Comparison of ENCODE assay signal across 11 cellular contexts in genomic region chr19:4376991-4377781, GRCh38. TPM values are rescaled to one million over a fixed set of nuclear protein-coding genes. Genes with fewer than 3 reads are reported as not detected.
A peak's percentile ranks its signal among the peaks of the same experiment; 100 is the strongest.
DNase-seq lines count a peak whose midpoint lies in the region; ATAC-seq and TF ChIP-seq lines count a peak whose summit lies in the region.
"Had no signal": no experiment of that assay in that cellular context is flagged by ENCODE, and none has a peak within 500 bp of the region (broad histone marks: within the 10 kb centered on the region; RNA-seq: fewer than 3 reads in every experiment).

No MANE protein-coding gene starts in this region.

- DNase-seq in T-helper 1 cell (no peak), T-helper 17 cell (no peak), glomerular visceral epithelial cell (ENCODE audit: extremely low spot score) (peak; percentile 56), stomach (peak; percentile 72), H4 (ENCODE audit: low spot score) (no peak), NCI-H2029 treated with DMSO at 0.1 percent for 48 hours (lab: John Stamatoyannopoulos, UW) (no peak)
- DNase-seq: ACHN, SJCRH30 had no signal

- peak overlapping the region; percentile 57 for H3K27ac Mint-ChIP-seq in T-helper 1 cell treated with Interleukin-12 subunit alpha and Interleukin-12 subunit beta and Interleukin-4 antibody, amounts not matched to agents 30 μg/mL and 1 μg/mL, for 36 hours
- H3K27ac Mint-ChIP-seq in T-helper 17 cell, result peak overlapping the region; percentile 93

- peaks cover 78 to 91% (median 86%) of the 10 kb centered on the region in 4 donors for H3K4me1 ChIP-seq in stomach

- intact Hi-C loops in stomach (cut with DNase I; ENCODE audit: low total_unique reads), result no loop called here

- no peaks in the 10 kb centered on the region for H3K9me3 Mint-ChIP-seq in T-helper 1 cell treated with Interleukin-12 subunit alpha and Interleukin-12 subunit beta and Interleukin-4 antibody, amounts not matched to agents 30 μg/mL and 1 μg/mL, for 36 hours
- H3K9me3 Mint-ChIP-seq: nephron had no signal

- peaks cover 56% of the 10 kb centered on the region for H3K4me1 Mint-ChIP-seq in T-helper 1 cell treated with Interleukin-12 subunit alpha and Interleukin-12 subunit beta and Interleukin-4 antibody, amounts not matched to agents 30 μg/mL and 1 μg/mL, for 36 hours (ENCODE audit: low read depth)
- peaks cover 48% of the 10 kb centered on the region for H3K4me1 Mint-ChIP-seq in T-helper 17 cell

- no peak for TF ChIP-seq POLR2A in stomach (IDR thresholded peaks at IDR 0.05)

- no peaks in the 10 kb centered on the region for H3K27me3 ChIP-seq in stomach
- H3K27me3 ChIP-seq: SJCRH30 had no signal

- H3K27ac ChIP-seq in stomach, result peak overlapping the region; percentile 41 to 89 (median 87)
- H3K27ac ChIP-seq: SJCRH30 had no signal

- ATAC-seq in T-helper 17 cell, result no peak
- ATAC-seq in HG03108 (IDR thresholded peaks at IDR 0.05; ENCODE audit: unreplicated experiment), result no peak

- H3K4me3 ChIP-seq in stomach, result no peak overlapping the region
- H3K4me3 ChIP-seq: SJCRH30 had no signal

- TF ChIP-seq EP300 in stomach (IDR thresholded peaks at IDR 0.05), result no peak

- TF ChIP-seq CTCF in stomach (IDR thresholded peaks at IDR 0.05), result no peak

- H3K9me3 ChIP-seq in T-helper 17 cell (ENCODE audit: control insufficient read depth, low read length, poor library complexity, severe bottlenecking), result no peaks in the 10 kb centered on the region
- H3K9me3 ChIP-seq in stomach, result no peaks in the 10 kb centered on the region
- H3K9me3 ChIP-seq: SJCRH30 had no signal

- H3K4me3 Mint-ChIP-seq in T-helper 1 cell treated with Interleukin-12 subunit alpha and Interleukin-12 subunit beta and Interleukin-4 antibody, amounts not matched to agents 30 μg/mL and 1 μg/mL, for 36 hours, result no peak overlapping the region
- no peak overlapping the region for H3K4me3 Mint-ChIP-seq in T-helper 17 cell

- WGBS in stomach, 5 donors, result 46 to 65% (median 56%) methylated on average over 10 to 23 of the region's 23 CpGs

- H3K36me3 Mint-ChIP-seq in T-helper 1 cell treated with Interleukin-12 subunit alpha and Interleukin-12 subunit beta and Interleukin-4 antibody, amounts not matched to agents 30 μg/mL and 1 μg/mL, for 36 hours (ENCODE audit: low read depth), result peaks cover 6% of the 10 kb centered on the region
- no peaks in the 10 kb centered on the region for H3K36me3 Mint-ChIP-seq in T-helper 17 cell (ENCODE audit: low read depth)

- peaks cover 0 to 8% (median 0%) of the 10 kb centered on the region in 4 donors for H3K36me3 ChIP-seq in stomach
- H3K36me3 ChIP-seq: SJCRH30 had no signal

- H3K27me3 Mint-ChIP-seq in T-helper 1 cell treated with Interleukin-12 subunit alpha and Interleukin-12 subunit beta and Interleukin-4 antibody, amounts not matched to agents 30 μg/mL and 1 μg/mL, for 36 hours (ENCODE audit: low read depth), result no peaks in the 10 kb centered on the region
- H3K27me3 Mint-ChIP-seq in T-helper 17 cell, result no peaks in the 10 kb centered on the region

RNA-seq across cellular contexts. Expression of gene SH3GL1, which starts 23.2 kb away (rescaled TPM):
- 10 to 100 TPM; 51.1 to 56.6 TPM for total RNA-seq in T-helper 17 cell
- 100 to 1,000 TPM in 1 of 5 donors, 10 to 100 TPM in 4; 14.8 to 111 (median 26.3) TPM for total RNA-seq in stomach
- polyA plus RNA-seq in stomach, result 10 to 100 TPM; 44.9 to 48.5 (median 46.0) TPM
- total RNA-seq in H4 (2014; rRNA removed; shearing (Covaris generic)), result 34.1 TPM in 2 replicates

RNA-seq across cellular contexts. Expression of gene CHAF1A, which starts 25.3 kb away (rescaled TPM):
- total RNA-seq in T-helper 17 cell (10 to 100 TPM; 25.5 to 33.4 TPM), stomach (100 to 1,000 TPM in 1 of 5 donors, 10 to 100 TPM in 1, 1 to 10 TPM in 3; 1.8 to 100 (median 9.8) TPM)
- polyA plus RNA-seq in stomach, result 1 to 10 TPM; 5.4 to 7.2 (median 5.8) TPM
- total RNA-seq in H4 (2014; rRNA removed; shearing (Covaris generic)), result 18.6 and 19.0 TPM in 2 replicates

RNA-seq across cellular contexts. Expression of gene MPND, which starts 33.8 kb away (rescaled TPM):
- total RNA-seq in T-helper 17 cell (10 to 100 TPM; 13.0 to 15.1 TPM), stomach (10 to 100 TPM in 2 of 5 donors, 1 to 10 TPM in 3; 2.2 to 24.5 (median 8.3) TPM)
- 10 to 100 TPM; 20.4 to 25.0 (median 22.0) TPM for polyA plus RNA-seq in stomach
- 1.7 and 2.9 TPM in 2 replicates for total RNA-seq in H4 (2014; rRNA removed; shearing (Covaris generic))

RNA-seq across cellular contexts. Expression of gene STAP2, which starts 38.6 kb away (rescaled TPM):
- total RNA-seq in T-helper 17 cell (1 to 10 TPM; 1.9 to 3.3 TPM), stomach (100 to 1,000 TPM in 1 of 5 donors, 10 to 100 TPM in 3, not detected in 1; 20.7 to 250 (median 35.1) TPM)
- polyA plus RNA-seq in stomach, result 10 to 100 TPM; 32.7 to 70.8 (median 52.4) TPM
- 0.19 and 0.78 TPM in 2 replicates for total RNA-seq in H4 (2014; rRNA removed; shearing (Covaris generic))

Comparison
In these comparisons a context has a peak if more than half of its experiments do, and no peak if none do; other contexts are left out.
1. DNase-seq: peak in glomerular visceral epithelial cell (single experiment) and stomach (single experiment); none in T-helper 1 cell (0 of 5), T-helper 17 cell (0 of 3), H4 (single experiment) and NCI-H2029 treated with DMSO at 0.1 percent for 48 hours (single experiment).